1 cellular context compared by ENCODE assay signal in the genomic region with DNA sequence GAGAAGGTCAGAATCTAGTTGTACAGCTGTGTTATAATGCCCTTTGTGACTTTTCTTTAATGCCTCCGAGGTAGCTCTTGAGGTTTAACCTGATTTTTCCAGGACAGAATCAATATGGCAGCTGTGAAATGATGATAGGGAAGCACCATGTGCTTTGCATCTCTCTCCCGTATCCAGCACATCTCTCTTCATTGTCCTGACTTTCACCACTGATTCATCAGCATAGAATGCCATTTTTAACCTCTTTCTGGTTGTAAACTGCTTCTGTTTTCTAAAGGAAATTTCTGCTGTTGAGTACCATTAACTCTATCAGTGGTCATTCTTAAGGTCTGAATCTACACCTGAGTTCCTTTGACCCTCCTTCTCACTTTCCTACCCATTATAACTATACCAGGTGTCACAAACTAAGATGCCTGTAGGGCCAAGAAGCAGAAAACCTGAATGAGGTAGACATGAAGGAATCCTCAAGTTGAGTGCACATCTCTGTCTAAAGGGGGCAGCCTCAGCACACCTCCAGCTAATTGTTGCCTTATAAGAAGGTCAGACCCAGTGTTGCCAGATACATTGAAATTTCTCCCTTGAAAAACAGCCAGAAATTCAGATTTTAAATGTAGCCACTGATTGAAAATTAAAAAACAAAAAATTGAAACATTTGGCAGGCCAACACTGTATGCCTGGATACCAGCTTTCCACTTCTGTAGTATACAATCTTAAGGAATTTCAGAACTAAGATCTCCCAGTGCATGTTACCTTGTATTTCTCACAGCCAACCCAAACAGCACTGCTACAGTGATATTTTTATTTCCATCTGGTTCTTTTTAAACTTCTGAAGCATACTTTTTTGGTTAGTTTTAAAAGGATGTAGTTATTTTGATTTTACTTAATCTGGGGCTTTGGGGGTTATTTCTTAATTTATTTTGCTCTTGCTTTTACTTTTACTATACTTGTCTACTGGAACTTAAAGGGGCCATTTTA.
TF ChIP-seq lines count a peak whose summit lies in the region.

No MANE protein-coding gene starts in this region.

TF ChIP-seq in SK-N-SH, 30 proteins besides CTCF, POLR2A, EP300 and RAD21:
- TF ChIP-seq, protein P1, sequence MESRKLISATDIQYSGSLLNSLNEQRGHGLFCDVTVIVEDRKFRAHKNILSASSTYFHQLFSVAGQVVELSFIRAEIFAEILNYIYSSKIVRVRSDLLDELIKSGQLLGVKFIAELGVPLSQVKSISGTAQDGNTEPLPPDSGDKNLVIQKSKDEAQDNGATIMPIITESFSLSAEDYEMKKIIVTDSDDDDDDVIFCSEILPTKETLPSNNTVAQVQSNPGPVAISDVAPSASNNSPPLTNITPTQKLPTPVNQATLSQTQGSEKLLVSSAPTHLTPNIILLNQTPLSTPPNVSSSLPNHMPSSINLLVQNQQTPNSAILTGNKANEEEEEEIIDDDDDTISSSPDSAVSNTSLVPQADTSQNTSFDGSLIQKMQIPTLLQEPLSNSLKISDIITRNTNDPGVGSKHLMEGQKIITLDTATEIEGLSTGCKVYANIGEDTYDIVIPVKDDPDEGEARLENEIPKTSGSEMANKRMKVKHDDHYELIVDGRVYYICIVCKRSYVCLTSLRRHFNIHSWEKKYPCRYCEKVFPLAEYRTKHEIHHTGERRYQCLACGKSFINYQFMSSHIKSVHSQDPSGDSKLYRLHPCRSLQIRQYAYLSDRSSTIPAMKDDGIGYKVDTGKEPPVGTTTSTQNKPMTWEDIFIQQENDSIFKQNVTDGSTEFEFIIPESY (IDR thresholded peaks at IDR 0.05; ENCODE audit: borderline replicate concordance, low read depth): no peak
- TF ChIP-seq, protein P2, sequence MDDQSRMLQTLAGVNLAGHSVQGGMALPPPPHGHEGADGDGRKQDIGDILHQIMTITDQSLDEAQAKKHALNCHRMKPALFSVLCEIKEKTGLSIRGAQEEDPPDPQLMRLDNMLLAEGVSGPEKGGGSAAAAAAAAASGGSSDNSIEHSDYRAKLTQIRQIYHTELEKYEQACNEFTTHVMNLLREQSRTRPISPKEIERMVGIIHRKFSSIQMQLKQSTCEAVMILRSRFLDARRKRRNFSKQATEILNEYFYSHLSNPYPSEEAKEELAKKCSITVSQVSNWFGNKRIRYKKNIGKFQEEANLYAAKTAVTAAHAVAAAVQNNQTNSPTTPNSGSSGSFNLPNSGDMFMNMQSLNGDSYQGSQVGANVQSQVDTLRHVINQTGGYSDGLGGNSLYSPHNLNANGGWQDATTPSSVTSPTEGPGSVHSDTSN (IDR thresholded peaks at IDR 0.05): no peak; the same call in 1 of the 2 replicates
- TF ChIP-seq, protein P3, sequence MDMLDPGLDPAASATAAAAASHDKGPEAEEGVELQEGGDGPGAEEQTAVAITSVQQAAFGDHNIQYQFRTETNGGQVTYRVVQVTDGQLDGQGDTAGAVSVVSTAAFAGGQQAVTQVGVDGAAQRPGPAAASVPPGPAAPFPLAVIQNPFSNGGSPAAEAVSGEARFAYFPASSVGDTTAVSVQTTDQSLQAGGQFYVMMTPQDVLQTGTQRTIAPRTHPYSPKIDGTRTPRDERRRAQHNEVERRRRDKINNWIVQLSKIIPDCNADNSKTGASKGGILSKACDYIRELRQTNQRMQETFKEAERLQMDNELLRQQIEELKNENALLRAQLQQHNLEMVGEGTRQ (IDR thresholded peaks at IDR 0.05; ENCODE audit: borderline replicate concordance, low read depth, low read length): no peak
- TF ChIP-seq TAF1 (IDR thresholded peaks at IDR 0.05; ENCODE audit: borderline replicate concordance, low read depth, low read length): no peak
- TF ChIP-seq FOXJ3 (CRISPR knock-in tag; IDR thresholded peaks at IDR 0.05): no peak
- no peak for TF ChIP-seq FOXM1 (IDR thresholded peaks at IDR 0.05; ENCODE audit: low read depth)
- no peak for TF ChIP-seq CHD2 (IDR thresholded peaks at IDR 0.05; ENCODE audit: low read length, partially characterized antibody)
- no peak for TF ChIP-seq JUND (IDR thresholded peaks at IDR 0.05)
- peak; percentile 76 for TF ChIP-seq SMC3 (IDR thresholded peaks at IDR 0.05; ENCODE audit: low read depth, low read length)
- TF ChIP-seq NRF1 (IDR thresholded peaks at IDR 0.05; ENCODE audit: low read depth, low read length): no peak
- TF ChIP-seq RXRA (IDR thresholded peaks at IDR 0.05; ENCODE audit: borderline replicate concordance, low read depth): no peak
- TF ChIP-seq, protein P4, sequence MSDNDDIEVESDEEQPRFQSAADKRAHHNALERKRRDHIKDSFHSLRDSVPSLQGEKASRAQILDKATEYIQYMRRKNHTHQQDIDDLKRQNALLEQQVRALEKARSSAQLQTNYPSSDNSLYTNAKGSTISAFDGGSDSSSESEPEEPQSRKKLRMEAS (IDR thresholded peaks at IDR 0.05; ENCODE audit: low read depth): peak; percentile 84
- TF ChIP-seq TEAD4 (IDR thresholded peaks at IDR 0.05; ENCODE audit: borderline replicate concordance, insufficient read depth): no peak
- TF ChIP-seq EZH2phosphoT487 (IDR thresholded peaks at IDR 0.05; ENCODE audit: borderline replicate concordance, low read depth): no peak
- TF ChIP-seq MEF2A (IDR thresholded peaks at IDR 0.05; ENCODE audit: borderline replicate concordance, low read depth): no peak
- no peak for TF ChIP-seq SIN3A (IDR thresholded peaks at IDR 0.05; ENCODE audit: borderline replicate concordance, low read depth, low read length)
- TF ChIP-seq, protein P5, sequence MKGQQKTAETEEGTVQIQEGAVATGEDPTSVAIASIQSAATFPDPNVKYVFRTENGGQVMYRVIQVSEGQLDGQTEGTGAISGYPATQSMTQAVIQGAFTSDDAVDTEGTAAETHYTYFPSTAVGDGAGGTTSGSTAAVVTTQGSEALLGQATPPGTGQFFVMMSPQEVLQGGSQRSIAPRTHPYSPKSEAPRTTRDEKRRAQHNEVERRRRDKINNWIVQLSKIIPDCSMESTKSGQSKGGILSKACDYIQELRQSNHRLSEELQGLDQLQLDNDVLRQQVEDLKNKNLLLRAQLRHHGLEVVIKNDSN (IDR thresholded peaks at IDR 0.05; ENCODE audit: borderline replicate concordance, low read depth): peak; percentile 25; the same call in 1 of the 2 replicates
- no peak for TF ChIP-seq GATA2 (CRISPR knock-in tag; IDR thresholded peaks at IDR 0.05)
- TF ChIP-seq RCOR1 (IDR thresholded peaks at IDR 0.05; ENCODE audit: low read length): 0 out of 2 replicates have a peak, but pooled peaks have one; percentile 37
- TF ChIP-seq POLR2AphosphoS5 (IDR thresholded peaks at IDR 0.05; ENCODE audit: low read depth, low read length): no peak
- TF ChIP-seq, protein P6, sequence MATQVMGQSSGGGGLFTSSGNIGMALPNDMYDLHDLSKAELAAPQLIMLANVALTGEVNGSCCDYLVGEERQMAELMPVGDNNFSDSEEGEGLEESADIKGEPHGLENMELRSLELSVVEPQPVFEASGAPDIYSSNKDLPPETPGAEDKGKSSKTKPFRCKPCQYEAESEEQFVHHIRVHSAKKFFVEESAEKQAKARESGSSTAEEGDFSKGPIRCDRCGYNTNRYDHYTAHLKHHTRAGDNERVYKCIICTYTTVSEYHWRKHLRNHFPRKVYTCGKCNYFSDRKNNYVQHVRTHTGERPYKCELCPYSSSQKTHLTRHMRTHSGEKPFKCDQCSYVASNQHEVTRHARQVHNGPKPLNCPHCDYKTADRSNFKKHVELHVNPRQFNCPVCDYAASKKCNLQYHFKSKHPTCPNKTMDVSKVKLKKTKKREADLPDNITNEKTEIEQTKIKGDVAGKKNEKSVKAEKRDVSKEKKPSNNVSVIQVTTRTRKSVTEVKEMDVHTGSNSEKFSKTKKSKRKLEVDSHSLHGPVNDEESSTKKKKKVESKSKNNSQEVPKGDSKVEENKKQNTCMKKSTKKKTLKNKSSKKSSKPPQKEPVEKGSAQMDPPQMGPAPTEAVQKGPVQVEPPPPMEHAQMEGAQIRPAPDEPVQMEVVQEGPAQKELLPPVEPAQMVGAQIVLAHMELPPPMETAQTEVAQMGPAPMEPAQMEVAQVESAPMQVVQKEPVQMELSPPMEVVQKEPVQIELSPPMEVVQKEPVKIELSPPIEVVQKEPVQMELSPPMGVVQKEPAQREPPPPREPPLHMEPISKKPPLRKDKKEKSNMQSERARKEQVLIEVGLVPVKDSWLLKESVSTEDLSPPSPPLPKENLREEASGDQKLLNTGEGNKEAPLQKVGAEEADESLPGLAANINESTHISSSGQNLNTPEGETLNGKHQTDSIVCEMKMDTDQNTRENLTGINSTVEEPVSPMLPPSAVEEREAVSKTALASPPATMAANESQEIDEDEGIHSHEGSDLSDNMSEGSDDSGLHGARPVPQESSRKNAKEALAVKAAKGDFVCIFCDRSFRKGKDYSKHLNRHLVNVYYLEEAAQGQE (IDR thresholded peaks at IDR 0.05; ENCODE audit: low read depth, low read length): no peak
- TF ChIP-seq YY1 (IDR thresholded peaks at IDR 0.05; ENCODE audit: low read depth): no peak
- no peak for TF ChIP-seq MXI1 (IDR thresholded peaks at IDR 0.05; ENCODE audit: low read depth, low read length)
- TF ChIP-seq GABPA (IDR thresholded peaks at IDR 0.05; ENCODE audit: low read depth): no peak
